Comparison of ENCODE assay signal across 1 cellular context in genomic region chr17:74768069-74768762, GRCh38.
TF ChIP-seq lines count a peak whose summit lies in the region.

No MANE protein-coding gene starts in this region.

TF ChIP-seq in GM12878, 131 proteins besides CTCF, POLR2A, EP300 and RAD21:
- TF ChIP-seq CHD1 (IDR thresholded peaks at IDR 0.05; ENCODE audit: low read depth, low read length) (no peak), ZBED1 (IDR thresholded peaks at IDR 0.05; ENCODE audit: borderline replicate concordance) (no peak), CEBPZ (IDR thresholded peaks at IDR 0.05; ENCODE audit: low read depth, low read length) (no peak), LARP7 (IDR thresholded peaks at IDR 0.05) (no peak), ZSCAN29 (IDR thresholded peaks at IDR 0.05) (no peak), FOXM1 (IDR thresholded peaks at IDR 0.05; ENCODE audit: low read depth, low read length) (no peak), HDAC2 (IDR thresholded peaks at IDR 0.05) (no peak), NRF1 (conservative IDR thresholded peaks at IDR 0.05; ENCODE audit: low read depth, low read length) (no peak)
